In genomic region chr12:124762384-124762783, GRCh38 we compare ENCODE assay signal across 1 cellular context.
TF ChIP-seq lines count a peak whose summit lies in the region.

No MANE protein-coding gene starts in this region.

TF ChIP-seq in HepG2, 621 proteins besides CTCF, POLR2A, EP300 and RAD21 (continued from another document):
- TF ChIP-seq PRDM4 (CRISPR knock-in tag; IDR thresholded peaks at IDR 0.05; ENCODE audit: borderline replicate concordance) (no peak), ZNF616 (CRISPR knock-in tag; IDR thresholded peaks at IDR 0.05; ENCODE audit: low read depth) (no peak)
